In genomic region chr16:72921620-72922019, GRCh38 we compare ENCODE assay signal across 10 cellular contexts.
A peak's percentile ranks its signal among the peaks of the same experiment; 100 is the strongest.
DNase-seq lines count a peak whose midpoint lies in the region; ATAC-seq, FAIRE-seq and TF ChIP-seq lines count a peak whose summit lies in the region.
"Had no signal": no experiment of that assay in that cellular context is flagged by ENCODE, and none has a peak within 500 bp of the region (broad histone marks: within the 10 kb centered on the region; RNA-seq: fewer than 3 reads in every experiment).

No MANE protein-coding gene starts in this region.

- H3K9ac ChIP-seq in BLaER1 = no peak overlapping the region
- no peak overlapping the region for H3K9ac ChIP-seq in neural progenitor cell

- H3K4me1 ChIP-seq in BLaER1 (peaks cover 18% of the 10 kb centered on the region), neural progenitor cell (peaks cover 8% of the 10 kb centered on the region)

- H3K27me3 ChIP-seq in BLaER1 (no peaks in the 10 kb centered on the region), neural progenitor cell (no peaks in the 10 kb centered on the region)

- H3K9me3 ChIP-seq in BLaER1 = no peaks in the 10 kb centered on the region
- no peaks in the 10 kb centered on the region for H3K9me3 ChIP-seq in neural progenitor cell (ENCODE audit: low read depth)

- no peaks in the 10 kb centered on the region for H3K79me2 ChIP-seq in neural progenitor cell (ENCODE audit: low read depth)

- H3K9me3 Mint-ChIP-seq in neural progenitor cell = peaks cover 5% of the 10 kb centered on the region
- H3K9me3 Mint-ChIP-seq in nephron progenitor cell = no peaks in the 10 kb centered on the region

- no peak for FAIRE-seq in H54 (lab: Jason Lieb, UNC)

- H4K20me1 ChIP-seq in BLaER1 (no peaks in the 10 kb centered on the region), neural progenitor cell (ENCODE audit: low read depth) (no peaks in the 10 kb centered on the region)

- H3K27me3 Mint-ChIP-seq in neural progenitor cell (ENCODE audit: insufficient read depth, low read depth) = peaks cover 4% of the 10 kb centered on the region
- peaks cover 9% of the 10 kb centered on the region for H3K27me3 Mint-ChIP-seq in nephron progenitor cell (ENCODE audit: low read depth, poor library complexity)

- DNase-seq in NCI-H1092 treated with DMSO at 0.1 percent for 48 hours (lab: John Stamatoyannopoulos, UW) (peak; percentile 80), caudate nucleus (lab: John Stamatoyannopoulos, UW) (peak in 39 of 61 donors; percentile 7 to 64 (median 26)), neural progenitor cell (ENCODE audit: low spot score) (no peak), H54 (ENCODE audit: insufficient read length, low spot score) (no peak), nephron progenitor cell (no peak)
- DNase-seq: stimulated activated CD4-positive, alpha-beta T cell treated with anti-CD3 and anti-CD28 coated beads, Interleukin-4, amount 100 ng/mL, for 4 hours had no signal

- peak overlapping the region; percentile 94 for H3K27ac Mint-ChIP-seq in neural progenitor cell
- no peak overlapping the region for H3K27ac Mint-ChIP-seq in nephron progenitor cell

- peaks cover 45% of the 10 kb centered on the region for H3K4me1 Mint-ChIP-seq in neural progenitor cell
- peaks cover 57% of the 10 kb centered on the region for H3K4me1 Mint-ChIP-seq in nephron progenitor cell

- H3K4me2 ChIP-seq in BLaER1 (peak overlapping the region; percentile 24; the same call in 1 of the 2 replicates), neural progenitor cell (no peak overlapping the region)

- no peak overlapping the region for H2AFZ ChIP-seq in neural progenitor cell (replicated peaks)

- H3K4me3 ChIP-seq in BLaER1 (no peak overlapping the region), neural progenitor cell (no peak overlapping the region)

- H3K4me3 Mint-ChIP-seq in neural progenitor cell (peak overlapping the region; percentile 28), nephron progenitor cell (no peak overlapping the region)

- no peak overlapping the region for H3K27ac ChIP-seq in BLaER1
- peak overlapping the region; percentile 24 for H3K27ac ChIP-seq in caudate nucleus (ENCODE audit: low read depth, low read length)
- no peak overlapping the region for H3K27ac ChIP-seq in neural progenitor cell

- TF ChIP-seq POLR2A in H54 (IDR thresholded peaks at IDR 0.05; ENCODE audit: low read depth, low read length) = no peak

- H3K36me3 ChIP-seq in BLaER1 (no peaks in the 10 kb centered on the region), neural progenitor cell (no peaks in the 10 kb centered on the region)

- ATAC-seq in HG03571 (IDR thresholded peaks at IDR 0.05; ENCODE audit: unreplicated experiment) = no peak
- ATAC-seq in activated CD4-positive, CD25-positive, alpha-beta regulatory T cell treated with anti-CD3 and anti-CD28 coated beads, Interleukin-2, amount 50 U/mL, for 24 hours = no peak
- ATAC-seq: Panc1 had no signal

- TF ChIP-seq CTCF in neural progenitor cell (IDR thresholded peaks at IDR 0.05) (no peak), nephron progenitor cell (IDR thresholded peaks at IDR 0.05) (no peak)

- H3K36me3 Mint-ChIP-seq in neural progenitor cell = peaks cover 18% of the 10 kb centered on the region
- H3K36me3 Mint-ChIP-seq in nephron progenitor cell (ENCODE audit: low read depth) = peaks cover 6% of the 10 kb centered on the region

- no peaks in the 10 kb centered on the region for H3F3A ChIP-seq in neural progenitor cell (ENCODE audit: low read depth)

Comparison
In these comparisons a context has a peak if more than half of its experiments do, and no peak if none do; other contexts are left out.
1. DNase-seq: peak in NCI-H1092 treated with DMSO at 0.1 percent for 48 hours (single experiment) and caudate nucleus (39 of 61); none in neural progenitor cell (single experiment), H54 (single experiment) and nephron progenitor cell (single experiment).